8 cellular contexts compared by ENCODE assay signal in the genomic region with DNA sequence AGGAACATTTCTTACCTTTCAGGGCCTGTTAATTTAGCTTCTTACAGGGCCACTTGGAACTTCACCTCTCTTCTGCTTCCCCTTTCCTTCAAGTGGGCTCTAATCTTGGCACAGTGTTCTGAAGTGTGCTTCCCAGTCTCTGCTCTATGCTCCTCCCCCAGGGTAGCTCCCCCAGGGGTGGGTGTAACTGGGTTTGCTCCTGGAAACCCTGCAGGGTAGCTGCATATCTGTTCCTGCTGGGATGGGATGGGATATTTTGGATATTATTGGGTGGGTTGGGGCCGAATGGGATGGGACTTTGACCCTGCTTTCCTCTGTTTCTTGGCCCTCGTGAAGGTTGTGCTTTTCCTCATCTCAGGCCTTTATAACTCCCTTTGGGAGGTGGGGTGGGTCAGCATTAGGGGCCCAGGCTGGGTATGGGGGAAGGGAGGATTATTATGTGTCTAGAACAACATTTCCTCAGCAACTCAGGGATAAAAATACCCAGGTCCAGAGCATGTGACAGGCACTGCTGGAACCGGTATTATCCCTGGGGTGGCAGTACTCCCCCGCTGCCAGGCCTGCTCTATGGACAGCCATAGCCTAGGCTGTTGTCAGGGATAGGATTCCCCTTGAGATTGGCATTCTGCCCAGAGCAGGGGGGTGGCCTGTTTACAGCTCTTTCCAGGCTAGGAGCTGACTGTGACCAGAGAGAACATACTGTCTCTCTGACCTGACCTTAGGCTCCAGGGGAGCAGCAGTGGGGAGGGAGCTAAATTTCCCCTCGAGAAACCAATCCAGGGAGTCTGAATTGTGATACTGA. TPM values are rescaled to one million over a fixed set of nuclear protein-coding genes. Genes with fewer than 3 reads are reported as not detected.
A peak's percentile ranks its signal among the peaks of the same experiment; 100 is the strongest.
DNase-seq lines count a peak whose midpoint lies in the region; ATAC-seq and TF ChIP-seq lines count a peak whose summit lies in the region.

No MANE protein-coding gene starts in this region.

- H3K9ac ChIP-seq in PC-3 (ENCODE audit: low read length) (no peak overlapping the region), colonic mucosa (ENCODE audit: low read depth in 2 of 2, low read length in 2 of 2) (peak overlapping the region; percentile 17 to 38)

- CTCF ChIA-PET in PC-3 (lab: Charles Lee): no interaction called here

- no peak for ATAC-seq in PC-3

- no peaks in the 10 kb centered on the region for H3K27me3 ChIP-seq in PC-3 (ENCODE audit: low read length)
- H3K27me3 ChIP-seq in colonic mucosa: no peaks in the 10 kb centered on the region
- no peaks in the 10 kb centered on the region for H3K27me3 ChIP-seq in tibial artery

- H3K4me1 ChIP-seq in PC-3 (ENCODE audit: insufficient read depth, low read length): peaks cover 41% of the 10 kb centered on the region
- H3K4me1 ChIP-seq in colonic mucosa: peaks cover 50% of the 10 kb centered on the region
- peaks cover 15 to 69% (median 64%) of the 10 kb centered on the region in 4 donors for H3K4me1 ChIP-seq in tibial artery

- intact Hi-C loops in PC-3 (cut with micrococcal nuclease) (no loop called here), colonic mucosa (cut with DNase I) (no loop called here), tibial artery (cut with DNase I; ENCODE audit: low total_unique reads) (no loop called here)

- no peak overlapping the region for H2AFZ ChIP-seq in PC-3 (ENCODE audit: low read length)

- H3K9me3 ChIP-seq in PC-3 (ENCODE audit: low read length) (no peaks in the 10 kb centered on the region), colonic mucosa (no peaks in the 10 kb centered on the region), tibial artery (no peaks in the 10 kb centered on the region)

- no TSS peak for BruUV-seq in PC-3 (replicated peaks; lab: Mats Ljungman, UMichigan)

- TF ChIP-seq CTCF in PC-3 (conservative IDR thresholded peaks at IDR 0.05; ENCODE audit: low read depth, low read length): no peak
- no peak for TF ChIP-seq CTCF in colonic mucosa (IDR thresholded peaks at IDR 0.05)
- no peak for TF ChIP-seq CTCF in tibial artery (IDR thresholded peaks at IDR 0.05)

- peaks cover 77% of the 10 kb centered on the region for H3K79me2 ChIP-seq in PC-3 (ENCODE audit: low read length)

- no peaks in the 10 kb centered on the region for H3F3A ChIP-seq in PC-3 (ENCODE audit: low read length, unreplicated experiment)

- H3K27ac ChIP-seq in PC-3 (ENCODE audit: low read length): no peak overlapping the region
- no peak overlapping the region for H3K27ac ChIP-seq in colonic mucosa
- peak overlapping the region; percentile 94 to 95 for H3K27ac ChIP-seq in tibial artery

- DNase-seq in NCI-H524 (lab: John Stamatoyannopoulos, UW): peak; percentile 11 to 68
- no peak for DNase-seq in NCI-H524 treated with DMSO at 0.1 percent for 48 hours (lab: John Stamatoyannopoulos, UW)
- no peak for DNase-seq in PC-3
- peak; percentile 48 for DNase-seq in colonic mucosa
- peak; percentile 62 to 96 for DNase-seq in lung microvascular endothelial cell (ENCODE audit: low read depth in 2 of 2)
- DNase-seq in tibial artery: peak; percentile 88 to 93
- DNase-seq in activated CD8-positive, alpha-beta memory T cell treated with anti-CD3 and anti-CD28 coated beads for 24 hours: no peak
- no peak for DNase-seq in ureter (ENCODE audit: low spot score)

- POLR2A ChIA-PET in PC-3 (lab: Charles Lee; ENCODE audit: unreplicated experiment): no interaction called here

- peaks cover 50% of the 10 kb centered on the region for H4K20me1 ChIP-seq in PC-3 (ENCODE audit: low read length)

- H3K9me2 ChIP-seq in PC-3 (replicated peaks; ENCODE audit: low read length): no peaks in the 10 kb centered on the region

- peak overlapping the region; percentile 55 for H3K4me2 ChIP-seq in PC-3 (ENCODE audit: low read length)

- H3K4me3 ChIP-seq in PC-3 (ENCODE audit: low read length) (peak overlapping the region; percentile 9; the same call in 1 of the 2 replicates), colonic mucosa (no peak overlapping the region), tibial artery (peak overlapping the region; percentile 78 to 87)

- H3K36me3 ChIP-seq in PC-3 (ENCODE audit: low read depth, low read length): peaks cover 56% of the 10 kb centered on the region
- H3K36me3 ChIP-seq in colonic mucosa: peaks cover 5% of the 10 kb centered on the region
- H3K36me3 ChIP-seq in tibial artery: peaks cover 29 to 53% (median 32%) of the 10 kb centered on the region in 3 donors

RNA-seq across cellular contexts. Expression of a gene that starts 5.0 kb away (rescaled TPM):
- total RNA-seq in PC-3 (2014; rRNA removed): 45.1 and 72.6 TPM in 2 replicates
- 100 to 1,000 TPM; 158 to 264 TPM for total RNA-seq in colonic mucosa
- 72.6 and 93.5 TPM in 2 replicates for total RNA-seq in lung microvascular endothelial cell
- total RNA-seq in ureter: 143 TPM

RNA-seq across cellular contexts. Expression of a gene that starts 15.6 kb away (rescaled TPM):
- total RNA-seq in PC-3 (2014; rRNA removed): 0.63 and 1.3 TPM in 2 replicates
- total RNA-seq in colonic mucosa: 1 to 10 TPM; 4.3 to 9.9 TPM
- total RNA-seq in lung microvascular endothelial cell: 4.6 and 7.0 TPM in 2 replicates
- 29.1 TPM for total RNA-seq in ureter

RNA-seq across cellular contexts. Expression of a gene that starts 48.1 kb away (rescaled TPM):
- total RNA-seq in PC-3 (2014; rRNA removed) (119 and 142 TPM in 2 replicates), colonic mucosa (10 to 100 TPM; 32.3 to 53.0 TPM), lung microvascular endothelial cell (38.4 and 42.9 TPM in 2 replicates), ureter (29.3 TPM)

RNA-seq across cellular contexts. Expression of a gene that starts 54.4 kb away (rescaled TPM):
- 17.7 and 23.3 TPM in 2 replicates for total RNA-seq in PC-3 (2014; rRNA removed)
- total RNA-seq in colonic mucosa: 10 to 100 TPM; 18.7 to 24.4 TPM
- 10.7 and 13.5 TPM in 2 replicates for total RNA-seq in lung microvascular endothelial cell
- total RNA-seq in ureter: 24.3 TPM

Comparison
In these comparisons a context has a peak if more than half of its experiments do, and no peak if none do; other contexts are left out.
1. DNase-seq: peak in NCI-H524 (2 of 2), colonic mucosa (single experiment), lung microvascular endothelial cell (2 of 2) and tibial artery (2 of 2); none in NCI-H524 treated with DMSO at 0.1 percent for 48 hours (single experiment), PC-3 (single experiment), activated CD8-positive, alpha-beta memory T cell treated with anti-CD3 and anti-CD28 coated beads for 24 hours (single experiment) and ureter (single experiment).
2. H3K27ac ChIP-seq: peak in tibial artery (2 of 2); none in PC-3 (single experiment) and colonic mucosa (single experiment).